In genomic region chr11:118671254-118671653, GRCh38 we compare ENCODE assay signal across 3 cellular contexts.
TF ChIP-seq lines count a peak whose summit lies in the region.

No MANE protein-coding gene starts in this region.

TF ChIP-seq in SK-N-SH treated with all-trans-retinoic acid at 6 μM for 48 hours, 23 proteins besides CTCF, POLR2A, EP300 and RAD21 (continued from another document):
- TF ChIP-seq ZFP30 (CRISPR knock-in tag; IDR thresholded peaks at IDR 0.05), result peak; percentile 51; the same call in 1 of the 2 replicates
TF ChIP-seq in SK-N-SH treated with all-trans-retinoic acid at 6 μM for 48 hours: peak in this region for 1.

TF ChIP-seq in SK-N-SH, 30 proteins besides CTCF, POLR2A, EP300 and RAD21:
- TF ChIP-seq NFIC (IDR thresholded peaks at IDR 0.05; ENCODE audit: borderline replicate concordance) (no peak), SIN3A (IDR thresholded peaks at IDR 0.05; ENCODE audit: borderline replicate concordance, low read depth, low read length) (no peak), CHD2 (IDR thresholded peaks at IDR 0.05; ENCODE audit: low read length, partially characterized antibody) (no peak), USF2 (IDR thresholded peaks at IDR 0.05; ENCODE audit: borderline replicate concordance, low read depth, low read length) (no peak), POLR2AphosphoS5 (IDR thresholded peaks at IDR 0.05; ENCODE audit: low read depth, low read length) (no peak), REST (IDR thresholded peaks at IDR 0.05; ENCODE audit: low read depth, low read length) (no peak), RFX5 (IDR thresholded peaks at IDR 0.05; ENCODE audit: low read length) (no peak), RCOR1 (IDR thresholded peaks at IDR 0.05; ENCODE audit: low read length) (no peak), YY1 (IDR thresholded peaks at IDR 0.05; ENCODE audit: low read depth) (no peak), GABPA (IDR thresholded peaks at IDR 0.05; ENCODE audit: low read depth) (no peak), MAX (IDR thresholded peaks at IDR 0.05; ENCODE audit: low read depth) (no peak), USF1 (IDR thresholded peaks at IDR 0.05; ENCODE audit: borderline replicate concordance, low read depth) (no peak), TAF1 (IDR thresholded peaks at IDR 0.05; ENCODE audit: borderline replicate concordance, low read depth, low read length) (no peak), MEF2A (IDR thresholded peaks at IDR 0.05; ENCODE audit: borderline replicate concordance, low read depth) (no peak), TCF12 (IDR thresholded peaks at IDR 0.05) (no peak)
TF ChIP-seq in SK-N-SH: peak in this region for 0.

TF ChIP-seq in HepG2, 621 proteins besides CTCF, POLR2A, EP300 and RAD21 (continued from another document):
- TF ChIP-seq ZBTB43 (CRISPR knock-in tag; conservative IDR thresholded peaks at IDR 0.05), result no peak
